1 cellular context compared by ENCODE assay signal in the genomic region with DNA sequence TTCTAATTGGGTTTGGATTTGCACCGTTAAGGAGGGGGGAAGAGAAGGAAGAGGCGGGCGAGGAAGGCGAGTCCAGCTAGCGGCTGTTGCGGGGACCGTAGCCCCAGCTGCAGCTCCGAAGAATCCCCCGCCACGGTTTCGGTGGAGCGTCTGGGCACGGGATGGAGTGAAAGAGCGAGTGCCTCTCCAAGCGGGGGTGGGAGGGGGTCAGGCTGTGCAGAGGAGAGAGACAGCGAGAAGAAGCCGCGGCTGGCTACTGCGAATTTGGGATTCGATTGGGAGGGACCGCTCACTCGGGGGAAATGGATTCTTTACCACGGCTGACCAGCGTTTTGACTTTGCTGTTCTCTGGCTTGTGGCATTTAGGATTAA.
TF ChIP-seq lines count a peak whose summit lies in the region.

No MANE protein-coding gene starts in this region.

TF ChIP-seq in K562, 482 proteins besides CTCF, POLR2A, EP300 and RAD21 (continued from another document):
- TF ChIP-seq, protein P1, sequence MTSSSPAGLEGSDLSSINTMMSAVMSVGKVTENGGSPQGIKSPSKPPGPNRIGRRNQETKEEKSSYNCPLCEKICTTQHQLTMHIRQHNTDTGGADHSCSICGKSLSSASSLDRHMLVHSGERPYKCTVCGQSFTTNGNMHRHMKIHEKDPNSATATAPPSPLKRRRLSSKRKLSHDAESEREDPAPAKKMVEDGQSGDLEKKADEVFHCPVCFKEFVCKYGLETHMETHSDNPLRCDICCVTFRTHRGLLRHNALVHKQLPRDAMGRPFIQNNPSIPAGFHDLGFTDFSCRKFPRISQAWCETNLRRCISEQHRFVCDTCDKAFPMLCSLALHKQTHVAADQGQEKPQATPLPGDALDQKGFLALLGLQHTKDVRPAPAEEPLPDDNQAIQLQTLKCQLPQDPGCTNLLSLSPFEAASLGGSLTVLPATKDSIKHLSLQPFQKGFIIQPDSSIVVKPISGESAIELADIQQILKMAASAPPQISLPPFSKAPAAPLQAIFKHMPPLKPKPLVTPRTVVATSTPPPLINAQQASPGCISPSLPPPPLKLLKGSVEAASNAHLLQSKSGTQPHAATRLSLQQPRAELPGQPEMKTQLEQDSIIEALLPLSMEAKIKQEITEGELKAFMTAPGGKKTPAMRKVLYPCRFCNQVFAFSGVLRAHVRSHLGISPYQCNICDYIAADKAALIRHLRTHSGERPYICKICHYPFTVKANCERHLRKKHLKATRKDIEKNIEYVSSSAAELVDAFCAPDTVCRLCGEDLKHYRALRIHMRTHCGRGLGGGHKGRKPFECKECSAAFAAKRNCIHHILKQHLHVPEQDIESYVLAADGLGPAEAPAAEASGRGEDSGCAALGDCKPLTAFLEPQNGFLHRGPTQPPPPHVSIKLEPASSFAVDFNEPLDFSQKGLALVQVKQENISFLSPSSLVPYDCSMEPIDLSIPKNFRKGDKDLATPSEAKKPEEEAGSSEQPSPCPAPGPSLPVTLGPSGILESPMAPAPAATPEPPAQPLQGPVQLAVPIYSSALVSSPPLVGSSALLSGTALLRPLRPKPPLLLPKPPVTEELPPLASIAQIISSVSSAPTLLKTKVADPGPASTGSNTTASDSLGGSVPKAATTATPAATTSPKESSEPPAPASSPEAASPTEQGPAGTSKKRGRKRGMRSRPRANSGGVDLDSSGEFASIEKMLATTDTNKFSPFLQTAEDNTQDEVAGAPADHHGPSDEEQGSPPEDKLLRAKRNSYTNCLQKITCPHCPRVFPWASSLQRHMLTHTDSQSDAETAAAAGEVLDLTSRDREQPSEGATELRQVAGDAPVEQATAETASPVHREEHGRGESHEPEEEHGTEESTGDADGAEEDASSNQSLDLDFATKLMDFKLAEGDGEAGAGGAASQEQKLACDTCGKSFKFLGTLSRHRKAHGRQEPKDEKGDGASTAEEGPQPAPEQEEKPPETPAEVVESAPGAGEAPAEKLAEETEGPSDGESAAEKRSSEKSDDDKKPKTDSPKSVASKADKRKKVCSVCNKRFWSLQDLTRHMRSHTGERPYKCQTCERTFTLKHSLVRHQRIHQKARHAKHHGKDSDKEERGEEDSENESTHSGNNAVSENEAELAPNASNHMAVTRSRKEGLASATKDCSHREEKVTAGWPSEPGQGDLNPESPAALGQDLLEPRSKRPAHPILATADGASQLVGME (CRISPR knock-in tag; IDR thresholded peaks at IDR 0.05), result no peak
- no peak for TF ChIP-seq OTX1 (CRISPR knock-in tag; IDR thresholded peaks at IDR 0.05)
TF ChIP-seq in K562: peak in this region for 1.
